Comparison of ENCODE assay signal across 8 cellular contexts in genomic region chr3:183637106-183637486, GRCh38. TPM values are rescaled to one million over a fixed set of nuclear protein-coding genes. Genes with fewer than 3 reads are reported as not detected.
DNase-seq lines count a peak whose midpoint lies in the region; ATAC-seq and TF ChIP-seq lines count a peak whose summit lies in the region.

No MANE protein-coding gene starts in this region.

- ATAC-seq in RWPE2 (ENCODE audit: low read depth) (no peak), GM19324 (IDR thresholded peaks at IDR 0.05; ENCODE audit: low FRiP score, unreplicated experiment) (no peak), HG02798 (IDR thresholded peaks at IDR 0.05; ENCODE audit: poor library complexity, unreplicated experiment) (no peak)

- no peaks in the 10 kb centered on the region for H3K27me3 Mint-ChIP-seq in progenitor cell of endocrine pancreas

- TF ChIP-seq CTCF in DOHH2 (IDR thresholded peaks at IDR 0.05; ENCODE audit: low read depth, low read length, poor library complexity, severe bottlenecking) (no peak), RWPE2 (IDR thresholded peaks at IDR 0.05; ENCODE audit: poor library complexity, severe bottlenecking) (no peak), esophagus squamous epithelium (IDR thresholded peaks at IDR 0.05) (peak in 1 of 6 experiments; percentile 2), progenitor cell of endocrine pancreas (IDR thresholded peaks at IDR 0.05; ENCODE audit: unreplicated experiment) (no peak)

- no peaks in the 10 kb centered on the region for H3K9me2 ChIP-seq in DOHH2 (replicated peaks; ENCODE audit: control insufficient read depth, low read length)

- H3K27ac Mint-ChIP-seq in progenitor cell of endocrine pancreas: peak overlapping the region; percentile 96

- TF ChIP-seq POLR2A in esophagus squamous epithelium (IDR thresholded peaks at IDR 0.05): no peak

- H3K4me1 ChIP-seq in DOHH2 (ENCODE audit: control insufficient read depth, low read length) (peaks cover 27% of the 10 kb centered on the region), RWPE2 (ENCODE audit: insufficient read depth, poor library complexity, severe bottlenecking) (peaks cover 8% of the 10 kb centered on the region), esophagus squamous epithelium (peaks cover 0 to 32% (median 15%) of the 10 kb centered on the region in 3 donors)

- peaks cover 5% of the 10 kb centered on the region for H3F3A ChIP-seq in DOHH2 (ENCODE audit: control insufficient read depth, insufficient read depth)

- H3K27me3 ChIP-seq in DOHH2 (ENCODE audit: control insufficient read depth, low read length): no peaks in the 10 kb centered on the region
- no peaks in the 10 kb centered on the region for H3K27me3 ChIP-seq in RWPE2 (ENCODE audit: insufficient read depth, poor library complexity, severe bottlenecking)
- H3K27me3 ChIP-seq in esophagus squamous epithelium: no peaks in the 10 kb centered on the region

- H3K27ac ChIP-seq in DOHH2 (ENCODE audit: low read depth, low read length): peak overlapping the region; percentile 86
- peak overlapping the region; percentile 43 for H3K27ac ChIP-seq in RWPE2 (ENCODE audit: poor library complexity, severe bottlenecking)
- peak overlapping the region; percentile 98 to 100 (median 100) for H3K27ac ChIP-seq in esophagus squamous epithelium

- H3K9me3 ChIP-seq in DOHH2 (ENCODE audit: control insufficient read depth, insufficient read depth, low read length) (no peaks in the 10 kb centered on the region), RWPE2 (ENCODE audit: severe bottlenecking) (no peaks in the 10 kb centered on the region), esophagus squamous epithelium (no peaks in the 10 kb centered on the region)

- peak overlapping the region; percentile 99 for H3K4me3 ChIP-seq in DOHH2 (ENCODE audit: low read length)
- H3K4me3 ChIP-seq in RWPE2 (ENCODE audit: severe bottlenecking): peak overlapping the region; percentile 68
- H3K4me3 ChIP-seq in esophagus squamous epithelium: peak overlapping the region; percentile 77 to 99 (median 93)

- peaks cover 54% of the 10 kb centered on the region for H3K79me2 ChIP-seq in DOHH2 (ENCODE audit: control insufficient read depth, low read length)

- H3K36me3 Mint-ChIP-seq in progenitor cell of endocrine pancreas (ENCODE audit: insufficient read depth): peaks cover 4% of the 10 kb centered on the region

- H3K4me1 Mint-ChIP-seq in progenitor cell of endocrine pancreas (ENCODE audit: low read depth): peaks cover 19% of the 10 kb centered on the region

- H3K4me2 ChIP-seq in DOHH2 (ENCODE audit: low read length): peak overlapping the region; percentile 78

- DNase-seq in RWPE2 (ENCODE audit: low spot score) (no peak), esophagus squamous epithelium (lab: John Stamatoyannopoulos, UW) (no peak), progenitor cell of endocrine pancreas (ENCODE audit: low spot score, unreplicated experiment) (no peak), NCI-H2171 treated with DMSO at 0.1 percent for 48 hours (lab: John Stamatoyannopoulos, UW) (no peak), iPS-NIHi11 (ENCODE audit: low spot score) (no peak)

- H3K4me3 Mint-ChIP-seq in progenitor cell of endocrine pancreas (ENCODE audit: low read depth): peak overlapping the region; percentile 91

- intact Hi-C loops in esophagus squamous epithelium (cut with DNase I): no loop called here

- 19 to 22% methylated on average over 6 of the region's 6 CpGs for WGBS in esophagus squamous epithelium, 2 donors

- no peaks in the 10 kb centered on the region for H4K20me1 ChIP-seq in DOHH2 (ENCODE audit: control insufficient read depth, insufficient read depth, low read depth, low read length)

- H3K36me3 ChIP-seq in DOHH2 (ENCODE audit: control insufficient read depth, low read length) (peaks cover 19% of the 10 kb centered on the region), RWPE2 (ENCODE audit: low read depth) (no peaks in the 10 kb centered on the region), esophagus squamous epithelium (no peaks in the 10 kb centered on the region)

- no peaks in the 10 kb centered on the region for H3K9me3 Mint-ChIP-seq in progenitor cell of endocrine pancreas (ENCODE audit: low read depth)

RNA-seq across cellular contexts. Expression of gene KLHL24, which starts 1.7 kb away (rescaled TPM):
- total RNA-seq in esophagus squamous epithelium (10 to 100 TPM; 10.2 to 92.1 (median 19.9) TPM), progenitor cell of endocrine pancreas (72.8 and 79.6 TPM in 2 replicates)

Comparison
In these comparisons a context has a peak if more than half of its experiments do, and no peak if none do; other contexts are left out.
1. H3K27ac ChIP-seq: peak in every context shown above with its lines; median percentile 100 in esophagus squamous epithelium; 86 in DOHH2; 43 in RWPE2.